Comparison of ENCODE assay signal across 9 cellular contexts in genomic region chr17:28763137-28763799, GRCh38. TPM values are rescaled to one million over a fixed set of nuclear protein-coding genes. Genes with fewer than 3 reads are reported as not detected.
DNase-seq lines count a peak whose midpoint lies in the region; ATAC-seq, FAIRE-seq and TF ChIP-seq lines count a peak whose summit lies in the region.
"Had no signal": no experiment of that assay in that cellular context is flagged by ENCODE, and none has a peak within 500 bp of the region (broad histone marks: within the 10 kb centered on the region; RNA-seq: fewer than 3 reads in every experiment).

No MANE protein-coding gene starts in this region.

- TF ChIP-seq RAD21 in K562 (CRISPR knock-in tag; conservative IDR thresholded peaks at IDR 0.05 in 1 of 2, IDR thresholded peaks at IDR 0.05 in 1 of 2) = no peak

- BruUV-seq in K562 (replicated peaks; lab: Mats Ljungman, UMichigan) = no TSS peak

- H3K36me3 ChIP-seq in K562 (ENCODE audit: control insufficient read depth, insufficient read depth, low read length) = peaks cover 82% of the 10 kb centered on the region

- in situ Hi-C loops in K562 (cut with MboI) = no loop called here

- CTCF ChIA-PET in activated CD4-positive, alpha-beta T cell treated with anti-CD3 and anti-CD28 coated beads for 36 hours (lab: Charles Lee) = interaction anchor here (0.6 to 6.0 kb wide), 66 partner anchors 11 to 759 kb away, joined by 3 to 110 read pairs (median 6); partner anchors contain the start of genes DHRS13, FAM222B, FLOT2 and NEK8
- CTCF ChIA-PET in K562 (lab: Yijun Ruan, JAX; ENCODE audit: low intra/inter-chr PET ratio) = interaction anchor here (0.6 to 1.9 kb wide), 7 partner anchors 10 to 348 kb away, joined by 3 to 10 read pairs (median 3); partner anchors contain the start of gene FLOT2

- peak; percentile 68 for ATAC-seq in activated CD4-positive, alpha-beta T cell treated with anti-CD3 and anti-CD28 coated beads for 36 hours
- ATAC-seq in HG02759 (IDR thresholded peaks at IDR 0.05; ENCODE audit: unreplicated experiment) (peak; percentile 55), K562 (peak; percentile 35), HG02623 (IDR thresholded peaks at IDR 0.05; ENCODE audit: unreplicated experiment) (no peak)
- ATAC-seq in stimulated activated naive B cell treated with anti-CD40 and anti-IgM and Interleukin-4, amounts not matched to agents 10 μg/mL and 1 μg/mL and 100 μg/mL, for 72 hours (replicated peaks) = peak; percentile 25 to 33

- H3K9me3 Mint-ChIP-seq in activated CD4-positive, alpha-beta T cell treated with anti-CD3 and anti-CD28 coated beads for 36 hours (ENCODE audit: low read depth) = no peaks in the 10 kb centered on the region
- no peaks in the 10 kb centered on the region for H3K9me3 Mint-ChIP-seq in stimulated activated naive B cell treated with anti-CD40 and anti-IgM and Interleukin-4, amounts not matched to agents 10 μg/mL and 1 μg/mL and 100 μg/mL, for 72 hours

- H3K27me3 Mint-ChIP-seq in activated CD4-positive, alpha-beta T cell treated with anti-CD3 and anti-CD28 coated beads for 36 hours = no peaks in the 10 kb centered on the region
- no peaks in the 10 kb centered on the region for H3K27me3 Mint-ChIP-seq in stimulated activated naive B cell treated with anti-CD40 and anti-IgM and Interleukin-4, amounts not matched to agents 10 μg/mL and 1 μg/mL and 100 μg/mL, for 72 hours

- peaks cover 3 to 8% of the 10 kb centered on the region in 2 experiments; a peak in 2 of 5 replicates for H3K4me1 ChIP-seq in K562 (replicated peaks in 1 of 2; ENCODE audit: control insufficient read depth in 2 of 2, insufficient read depth in 2 of 2, low read length in 2 of 2)

- H3K27ac ChIP-seq in K562 (ENCODE audit: extremely low read depth, low read depth, low read length) = no peak overlapping the region

- no peak for TF ChIP-seq POLR2A in K562 (conservative IDR thresholded peaks at IDR 0.05)

- H3K9me3 ChIP-seq in K562 (replicated peaks; ENCODE audit: control insufficient read depth, insufficient read depth, low read depth, low read length) = no peaks in the 10 kb centered on the region

- FAIRE-seq in K562 (lab: Jason Lieb, UNC) = no peak
- FAIRE-seq: small intestine had no signal

- no peak overlapping the region for H3K4me3 ChIP-seq in K562

- H3K4me1 Mint-ChIP-seq in activated CD4-positive, alpha-beta T cell treated with anti-CD3 and anti-CD28 coated beads for 36 hours = peaks cover 25% of the 10 kb centered on the region
- H3K4me1 Mint-ChIP-seq in stimulated activated naive B cell treated with anti-CD40 and anti-IgM and Interleukin-4, amounts not matched to agents 10 μg/mL and 1 μg/mL and 100 μg/mL, for 72 hours = peaks cover 7 to 20% of the 10 kb centered on the region in 2 donors

- POLR2A ChIA-PET in activated CD4-positive, alpha-beta T cell treated with anti-CD3 and anti-CD28 coated beads for 36 hours (lab: Charles Lee) = interaction anchor here (0.6 to 2.2 kb wide), 5 partner anchors 11 to 139 kb away, joined by 3 to 9 read pairs (median 4); partner anchors contain the start of gene DHRS13
- POLR2A ChIA-PET in K562 (lab: Yijun Ruan, JAX) = interaction anchor here (0.5 to 4.0 kb wide), 17 partner anchors 9 to 192 kb away, joined by 3 to 47 read pairs (median 3); partner anchors contain the start of genes FAM222B, FLOT2, NEK8 and PROCA1

- H4K20me1 ChIP-seq in K562 (replicated peaks; ENCODE audit: control insufficient read depth, insufficient read depth, low read length) = 0 out of 2 replicates have a peak, but pooled peaks cover 6% of the 10 kb centered on the region

- peaks cover 21% of the 10 kb centered on the region for H3K79me2 ChIP-seq in K562 (ENCODE audit: control insufficient read depth, insufficient read depth, low read length)

- H3K9me1 ChIP-seq in K562 (ENCODE audit: control insufficient read depth, insufficient read depth, low read length) = no peaks in the 10 kb centered on the region

- DNase-seq in activated CD4-positive, alpha-beta T cell treated with anti-CD3 and anti-CD28 coated beads for 36 hours = peak; percentile 27
- DNase-seq in activated CD4-positive, alpha-beta T cell treated with anti-CD3 and anti-CD28 coated beads for 4 hours = no peak
- no peak for DNase-seq in K562 (ENCODE audit: extremely low read depth in 1 of 4, low spot score in 3 of 4)
- DNase-seq in stimulated activated naive B cell treated with anti-CD40 and anti-IgM and Interleukin-4, amounts not matched to agents 10 μg/mL and 1 μg/mL and 100 μg/mL, for 72 hours = no peak
- no peak for DNase-seq in DMS114 treated with DMSO at 0.1 percent for 48 hours (lab: John Stamatoyannopoulos, UW; ENCODE audit: unreplicated experiment)
- DNase-seq in cerebellar nuclear complex (lab: John Stamatoyannopoulos, UW) = no peak

- intact Hi-C loops in activated CD4-positive, alpha-beta T cell treated with anti-CD3 and anti-CD28 coated beads for 36 hours (cut with DNase I, micrococcal nuclease) = loop anchor here (1.0 to 5.0 kb wide), 7 partner anchors 36 to 153 kb away; partner anchors contain the start of genes DHRS13 (in 1 of the 2), FLOT2 (in 1 of the 2), NEK8 (in 1 of the 2) and TLCD1 (in 1 of the 2)
- intact Hi-C loops in K562 (cut with micrococcal nuclease) = loop anchor here (1.0 to 5.0 kb wide), 4 partner anchors 78 to 153 kb away; partner anchors contain the start of gene DHRS13

- peaks cover 26% of the 10 kb centered on the region for H3K36me3 Mint-ChIP-seq in activated CD4-positive, alpha-beta T cell treated with anti-CD3 and anti-CD28 coated beads for 36 hours (ENCODE audit: low read depth)
- H3K36me3 Mint-ChIP-seq in stimulated activated naive B cell treated with anti-CD40 and anti-IgM and Interleukin-4, amounts not matched to agents 10 μg/mL and 1 μg/mL and 100 μg/mL, for 72 hours = peaks cover 18 to 38% of the 10 kb centered on the region in 2 donors

- no peaks in the 10 kb centered on the region for H3K27me3 ChIP-seq in K562 (ENCODE audit: control insufficient read depth in 2 of 2, insufficient read depth in 2 of 2, low read length in 2 of 2)

- H3K4me3 Mint-ChIP-seq in activated CD4-positive, alpha-beta T cell treated with anti-CD3 and anti-CD28 coated beads for 36 hours = no peak overlapping the region
- no peak overlapping the region for H3K4me3 Mint-ChIP-seq in stimulated activated naive B cell treated with anti-CD40 and anti-IgM and Interleukin-4, amounts not matched to agents 10 μg/mL and 1 μg/mL and 100 μg/mL, for 72 hours

- no peak overlapping the region for H2AFZ ChIP-seq in K562 (ENCODE audit: low read depth, low read length)

- H3K4me2 ChIP-seq in K562 (ENCODE audit: insufficient read depth, low read length) = no peak overlapping the region

- no peak for TF ChIP-seq CTCF in K562 (IDR thresholded peaks at IDR 0.05 in 2 of 3, conservative IDR thresholded peaks at IDR 0.05 in 1 of 3; ENCODE audit: insufficient read depth in 2 of 3, low read depth in 1 of 3, low read length in 3 of 3)

- H3K27ac Mint-ChIP-seq in activated CD4-positive, alpha-beta T cell treated with anti-CD3 and anti-CD28 coated beads for 36 hours = peak overlapping the region; percentile 25
- H3K27ac Mint-ChIP-seq in stimulated activated naive B cell treated with anti-CD40 and anti-IgM and Interleukin-4, amounts not matched to agents 10 μg/mL and 1 μg/mL and 100 μg/mL, for 72 hours = no peak overlapping the region

- TF ChIP-seq EP300 in K562 (IDR thresholded peaks at IDR 0.05; ENCODE audit: low read length) = no peak

- WGBS in K562 (ENCODE audit: insufficient coverage, low coverage, missing lambda C conversion rate) = 80% methylated on average over 1 of the region's 1 CpG

- no peak overlapping the region for H3K9ac ChIP-seq in K562 (ENCODE audit: insufficient read depth in 1 of 2, low read depth in 2 of 2, low read length in 2 of 2)

RNA-seq across cellular contexts. Expression of gene TRAF4, which starts 19.5 kb away (rescaled TPM):
- 100 to 1,000 TPM in 1 of 2 experiments, 10 to 100 TPM in 1; 96.5 to 117 TPM for total RNA-seq in activated CD4-positive, alpha-beta T cell treated with anti-CD3 and anti-CD28 coated beads for 36 hours
- 164 and 626 TPM in 2 replicates for total RNA-seq in K562 (2011; cell fraction: chromatin; rRNA removed; ENCODE audit: low replicate concordance)
- total RNA-seq in K562 (2011; cell fraction: nucleolus; rRNA removed) = 558 and 573 TPM in 2 replicates
- 242 and 260 TPM in 2 replicates for total RNA-seq in K562 (2011; cell fraction: nucleoplasm; rRNA removed)
- 75.4 and 112 TPM in 2 replicates for total RNA-seq in K562 (2014; rRNA removed)
- 23.6 and 32.0 TPM in 2 replicates for total RNA-seq in K562 (2014; rRNA removed; fragmentation: Illumina TruSeq; extraction: Trizol)
- 45.6 and 52.6 TPM in 2 replicates for total RNA-seq in K562 (2015; rRNA removed; fragmentation: Illumina TruSeq; extraction: Trizol)
- total RNA-seq in K562 (2021) = 147 and 156 TPM in 2 replicates
- polyA plus RNA-seq in K562 (2011; rRNA removed) = 72.4 and 96.6 TPM in 2 replicates
- 87.1 and 180 TPM in 2 replicates for polyA plus RNA-seq in K562 (2011; cell fraction: cytosol; rRNA removed)
- polyA plus RNA-seq in K562 (2011; cell fraction: nucleus; rRNA removed) = 335 and 714 TPM in 2 replicates
- polyA plus RNA-seq in K562 (2012) = 70.3 and 95.8 TPM in 2 replicates
- polyA plus RNA-seq in K562 (2014; fragmentation: Illumina TruSeq; extraction: Trizol) = 85.4 and 87.7 TPM in 2 replicates
- polyA plus RNA-seq in K562 (2014; fragmentation: Nextera tagmentation; extraction: Ambion mirVana) = 1 to 10 TPM; 2.4 to 5.0 TPM
- 108 and 121 TPM in 2 replicates for polyA plus RNA-seq in K562 (2014; rRNA removed)
- polyA minus RNA-seq in K562 (2011; rRNA and poly(A)+ RNA removed) = 26.9 and 43.6 TPM in 2 replicates
- polyA minus RNA-seq in K562 (2011; cell fraction: cytosol; rRNA and poly(A)+ RNA removed) = 67.1 and 85.3 TPM in 2 replicates
- 145 and 253 TPM in 2 replicates for polyA minus RNA-seq in K562 (2011; cell fraction: nucleus; rRNA and poly(A)+ RNA removed)

RNA-seq across cellular contexts. Expression of gene NEK8, which starts 34.7 kb away (rescaled TPM):
- 1 to 10 TPM; 3.8 to 4.0 TPM for total RNA-seq in activated CD4-positive, alpha-beta T cell treated with anti-CD3 and anti-CD28 coated beads for 36 hours
- total RNA-seq in K562 (2011; cell fraction: chromatin; rRNA removed; ENCODE audit: low replicate concordance) = 53.1 and 144 TPM in 2 replicates
- total RNA-seq in K562 (2011; cell fraction: nucleolus; rRNA removed) = 60.9 and 78.0 TPM in 2 replicates
- total RNA-seq in K562 (2011; cell fraction: nucleoplasm; rRNA removed) = 42.5 and 50.3 TPM in 2 replicates
- total RNA-seq in K562 (2014; rRNA removed) (4.6 and 5.8 TPM in 2 replicates), K562 (2014; rRNA removed; fragmentation: Illumina TruSeq; extraction: Trizol) (3.9 TPM in 2 replicates), K562 (2015; rRNA removed; fragmentation: Illumina TruSeq; extraction: Trizol) (3.6 and 4.5 TPM in 2 replicates), K562 (2021) (6.4 and 7.8 TPM in 2 replicates)
- polyA plus RNA-seq in K562 (2011; rRNA removed) (16.6 and 17.7 TPM in 2 replicates), K562 (2014; fragmentation: Illumina TruSeq; extraction: Trizol) (5.7 and 8.2 TPM in 2 replicates), K562 (2014; fragmentation: Nextera tagmentation; extraction: Ambion mirVana) (1 to 10 TPM in 1 of 2 experiments, under 1 TPM in 1; 0.98 to 1.6 TPM), K562 (2014; rRNA removed) (7.6 and 10.3 TPM in 2 replicates)
- 11.0 and 15.6 TPM in 2 replicates for polyA plus RNA-seq in K562 (2011; cell fraction: cytosol; rRNA removed)
- 27.1 and 34.4 TPM in 2 replicates for polyA plus RNA-seq in K562 (2011; cell fraction: nucleus; rRNA removed)
- 5.1 and 5.5 TPM in 2 replicates for polyA plus RNA-seq in K562 (2012)
- 23.5 and 32.9 TPM in 2 replicates for polyA minus RNA-seq in K562 (2011; rRNA and poly(A)+ RNA removed)
- 9.6 and 10.3 TPM in 2 replicates for polyA minus RNA-seq in K562 (2011; cell fraction: cytosol; rRNA and poly(A)+ RNA removed)
- 18.8 and 23.9 TPM in 2 replicates for polyA minus RNA-seq in K562 (2011; cell fraction: nucleus; rRNA and poly(A)+ RNA removed)

RNA-seq across cellular contexts. Expression of gene TLCD1, which starts 37.2 kb away (rescaled TPM):
- 1 to 10 TPM; 8.5 to 8.7 TPM for total RNA-seq in activated CD4-positive, alpha-beta T cell treated with anti-CD3 and anti-CD28 coated beads for 36 hours
- total RNA-seq in K562 (2011; cell fraction: chromatin; rRNA removed; ENCODE audit: low replicate concordance) = 34.1 and 67.7 TPM in 2 replicates
- 59.7 and 73.9 TPM in 2 replicates for total RNA-seq in K562 (2011; cell fraction: nucleolus; rRNA removed)
- 47.7 and 50.0 TPM in 2 replicates for total RNA-seq in K562 (2011; cell fraction: nucleoplasm; rRNA removed)
- 15.8 and 26.0 TPM in 2 replicates for total RNA-seq in K562 (2014; rRNA removed)
- total RNA-seq in K562 (2014; rRNA removed; fragmentation: Illumina TruSeq; extraction: Trizol) = 19.7 and 21.7 TPM in 2 replicates
- total RNA-seq in K562 (2015; rRNA removed; fragmentation: Illumina TruSeq; extraction: Trizol) = 15.7 and 18.1 TPM in 2 replicates
- 27.1 and 29.5 TPM in 2 replicates for total RNA-seq in K562 (2021)
- polyA plus RNA-seq in K562 (2011; rRNA removed) = 17.2 and 33.2 TPM in 2 replicates
- polyA plus RNA-seq in K562 (2011; cell fraction: cytosol; rRNA removed) = 28.5 and 69.2 TPM in 2 replicates
- polyA plus RNA-seq in K562 (2011; cell fraction: nucleus; rRNA removed) = 25.3 and 42.9 TPM in 2 replicates
- 14.3 and 27.8 TPM in 2 replicates for polyA plus RNA-seq in K562 (2012)
- 34.2 and 37.7 TPM in 2 replicates for polyA plus RNA-seq in K562 (2014; fragmentation: Illumina TruSeq; extraction: Trizol)
- polyA plus RNA-seq in K562 (2014; fragmentation: Nextera tagmentation; extraction: Ambion mirVana) = 10 to 100 TPM in 1 of 2 experiments, 1 to 10 TPM in 1; 6.8 to 10.2 TPM
- polyA plus RNA-seq in K562 (2014; rRNA removed) = 25.0 and 34.7 TPM in 2 replicates
- 15.8 and 41.3 TPM in 2 replicates for polyA minus RNA-seq in K562 (2011; rRNA and poly(A)+ RNA removed)
- polyA minus RNA-seq in K562 (2011; cell fraction: cytosol; rRNA and poly(A)+ RNA removed) = 7.2 and 13.1 TPM in 2 replicates
- 32.4 and 42.9 TPM in 2 replicates for polyA minus RNA-seq in K562 (2011; cell fraction: nucleus; rRNA and poly(A)+ RNA removed)

RNA-seq across cellular contexts. Expression of gene RPL23A, which starts 43.5 kb away (rescaled TPM):
- total RNA-seq in activated CD4-positive, alpha-beta T cell treated with anti-CD3 and anti-CD28 coated beads for 36 hours = 1,000 to 10,000 TPM; 2,164 to 2,505 TPM
- total RNA-seq in K562 (2011; cell fraction: chromatin; rRNA removed; ENCODE audit: low replicate concordance) = 434 and 501 TPM in 2 replicates
- 468 and 553 TPM in 2 replicates for total RNA-seq in K562 (2011; cell fraction: nucleolus; rRNA removed)
- total RNA-seq in K562 (2011; cell fraction: nucleoplasm; rRNA removed) = 654 and 1,193 TPM in 2 replicates
- total RNA-seq in K562 (2014; rRNA removed) = 1,152 and 1,205 TPM in 2 replicates
- total RNA-seq in K562 (2014; rRNA removed; fragmentation: Illumina TruSeq; extraction: Trizol) = 2,395 and 2,469 TPM in 2 replicates
- total RNA-seq in K562 (2015; rRNA removed; fragmentation: Illumina TruSeq; extraction: Trizol) = 1,764 and 1,818 TPM in 2 replicates
- 2,532 and 2,839 TPM in 2 replicates for total RNA-seq in K562 (2021)
- polyA plus RNA-seq in K562 (2011; rRNA removed) = 2,188 and 2,272 TPM in 2 replicates
- polyA plus RNA-seq in K562 (2011; cell fraction: cytosol; rRNA removed) = 483 and 1,010 TPM in 2 replicates
- 376 and 671 TPM in 2 replicates for polyA plus RNA-seq in K562 (2011; cell fraction: nucleus; rRNA removed)
- 2,873 and 3,044 TPM in 2 replicates for polyA plus RNA-seq in K562 (2012)
- 1,539 and 1,550 TPM in 2 replicates for polyA plus RNA-seq in K562 (2014; fragmentation: Illumina TruSeq; extraction: Trizol)
- polyA plus RNA-seq in K562 (2014; fragmentation: Nextera tagmentation; extraction: Ambion mirVana) = 1,000 to 10,000 TPM; 6,705 to 7,115 TPM
- 1,016 and 1,176 TPM in 2 replicates for polyA plus RNA-seq in K562 (2014; rRNA removed)
- 3,418 and 5,037 TPM in 2 replicates for polyA minus RNA-seq in K562 (2011; rRNA and poly(A)+ RNA removed)
- 735 and 1,003 TPM in 2 replicates for polyA minus RNA-seq in K562 (2011; cell fraction: cytosol; rRNA and poly(A)+ RNA removed)
- 214 and 406 TPM in 2 replicates for polyA minus RNA-seq in K562 (2011; cell fraction: nucleus; rRNA and poly(A)+ RNA removed)

RNA-seq across cellular contexts. Expression of gene RAB34, which starts 45.6 kb away (rescaled TPM):
- 10 to 100 TPM; 13.6 to 17.4 TPM for total RNA-seq in activated CD4-positive, alpha-beta T cell treated with anti-CD3 and anti-CD28 coated beads for 36 hours
- 3.0 and 5.4 TPM in 2 replicates for total RNA-seq in K562 (2011; cell fraction: chromatin; rRNA removed; ENCODE audit: low replicate concordance)
- total RNA-seq in K562 (2011; cell fraction: nucleolus; rRNA removed) = 1.2 and 2.6 TPM in 2 replicates
- 2.2 and 3.7 TPM in 2 replicates for total RNA-seq in K562 (2011; cell fraction: nucleoplasm; rRNA removed)
- total RNA-seq in K562 (2014; rRNA removed) = 0.37 and 3.8 TPM in 2 replicates
- 0.29 and 0.47 TPM in 2 replicates for total RNA-seq in K562 (2014; rRNA removed; fragmentation: Illumina TruSeq; extraction: Trizol)
- 0.18 and 0.26 TPM in 2 replicates for total RNA-seq in K562 (2015; rRNA removed; fragmentation: Illumina TruSeq; extraction: Trizol)
- 0.92 and 2.1 TPM in 2 replicates for total RNA-seq in K562 (2021)
- polyA plus RNA-seq in K562 (2011; rRNA removed) = 0.60 and 0.81 TPM in 2 replicates
- polyA plus RNA-seq in K562 (2011; cell fraction: cytosol; rRNA removed) = 0.45 and 0.53 TPM in 2 replicates
- polyA plus RNA-seq in K562 (2011; cell fraction: nucleus; rRNA removed) = 1.3 and 3.1 TPM in 2 replicates
- 0.10 and 0.36 TPM in 2 replicates for polyA plus RNA-seq in K562 (2012)
- 0.19 TPM in 1 of 2 replicates, not detected in the other for polyA plus RNA-seq in K562 (2014; fragmentation: Illumina TruSeq; extraction: Trizol)
- under 1 TPM in 1 of 2 experiments, not detected in 1; 0.07 TPM for polyA plus RNA-seq in K562 (2014; fragmentation: Nextera tagmentation; extraction: Ambion mirVana)
- polyA plus RNA-seq in K562 (2014; rRNA removed) = 0.44 and 1.0 TPM in 2 replicates
- not detected in 2 replicates for polyA minus RNA-seq in K562 (2011; rRNA and poly(A)+ RNA removed)
- 3.1 TPM in 1 of 2 replicates, not detected in the other for polyA minus RNA-seq in K562 (2011; cell fraction: cytosol; rRNA and poly(A)+ RNA removed)
- 0.81 and 1.3 TPM in 2 replicates for polyA minus RNA-seq in K562 (2011; cell fraction: nucleus; rRNA and poly(A)+ RNA removed)
